ENCODE assay signal across 31 cellular contexts in the genomic region with DNA sequence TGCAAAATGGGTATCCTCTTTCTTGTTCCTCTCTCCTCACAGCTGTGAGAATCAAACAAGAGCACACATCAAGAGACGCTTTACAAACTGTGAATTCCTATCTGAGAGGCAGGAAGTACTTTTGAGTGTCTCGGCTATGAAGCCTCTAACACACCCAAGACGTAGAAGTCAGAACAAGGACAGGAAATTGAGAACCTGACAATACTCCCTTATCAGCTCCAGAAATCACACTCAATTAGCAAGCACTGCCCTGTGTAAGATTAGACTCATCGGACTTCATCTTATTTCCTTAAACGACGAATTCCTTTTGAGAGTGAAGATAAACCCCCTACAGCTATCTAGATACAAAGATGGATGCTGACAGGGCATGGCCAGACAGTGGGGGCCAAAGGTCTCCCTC. TPM values are rescaled to one million over a fixed set of nuclear protein-coding genes. Genes with fewer than 3 reads are reported as not detected.
"Had no signal": no experiment of that assay in that cellular context is flagged by ENCODE, and none has a peak within 500 bp of the region (broad histone marks: within the 10 kb centered on the region; RNA-seq: fewer than 3 reads in every experiment).

No MANE protein-coding gene starts in this region.

- H3K36me3 ChIP-seq: WERI-Rb-1 had no signal

- DNase-seq: activated CD4-positive, alpha-beta T cell treated with anti-CD3 and anti-CD28 coated beads for 1 hour; activated CD4-positive, alpha-beta T cell treated with anti-CD3 and anti-CD28 coated beads for 48 hours; activated CD4-positive, CD25-positive, alpha-beta regulatory T cell; activated CD8-positive, alpha-beta memory T cell treated with anti-CD3 and anti-CD28 coated beads, Interleukin-2, amount 50 U/mL, for 4 hours; activated CD8-positive, alpha-beta T cell treated with anti-CD3 and anti-CD28 coated beads, Interleukin-2, amount 10 ng/mL, durations not matched to agents 7 days and 5 days; activated effector memory CD4-positive, alpha-beta T cell treated with Interleukin-2 at 50 U/mL for 16 hours; activated naive CD4-positive, alpha-beta T cell treated with anti-CD3 and anti-CD28 coated beads, Interleukin-2, amount 10 ng/mL, durations not matched to agents 7 days and 5 days; activated naive CD8-positive, alpha-beta T cell treated with anti-CD3 and anti-CD28 coated beads, Interleukin-2, amount 50 U/mL, for 24 hours; activated T-cell treated with anti-CD3 and anti-CD28 coated beads, Interleukin-2, amount 50 U/mL, for 48 hours; anterior cingulate cortex; caudate nucleus; NCI-H1105; NCI-H1436; NCI-H1694; NCI-H345; NCI-H524 treated with DMSO at 0.1 percent for 48 hours; NK-92 treated with Interleukin-12 subunit alpha and Interleukin-12 subunit beta, amount 100 ng/mL, for 24 hours; PC-3; SIG-M5; T-cell; T-helper 17 cell; T-helper 9 cell; WERI-Rb-1 had no signal

- H3K9ac ChIP-seq: KMS-11 had no signal

- H3K4me2 ChIP-seq: KMS-11 had no signal

- H3K27ac Mint-ChIP-seq: activated CD8-positive, alpha-beta T cell treated with anti-CD3 and anti-CD28 coated beads, Interleukin-2, amount 10 ng/mL, durations not matched to agents 7 days and 5 days; activated naive CD4-positive, alpha-beta T cell treated with anti-CD3 and anti-CD28 coated beads, Interleukin-2, amount 10 ng/mL, durations not matched to agents 7 days and 5 days; activated naive CD8-positive, alpha-beta T cell; activated naive CD8-positive, alpha-beta T cell treated with anti-CD3 and anti-CD28 coated beads, Interleukin-2, amount 50 U/mL, for 24 hours; T-cell; T-helper 17 cell had no signal

- H3K36me3 Mint-ChIP-seq: activated naive CD4-positive, alpha-beta T cell treated with anti-CD3 and anti-CD28 coated beads, Interleukin-2, amount 10 ng/mL, durations not matched to agents 7 days and 5 days; activated naive CD8-positive, alpha-beta T cell; brain; T-cell had no signal

- H3K27ac ChIP-seq: KMS-11, RWPE1, WERI-Rb-1 had no signal

- ATAC-seq: activated CD8-positive, alpha-beta T cell treated with anti-CD3 and anti-CD28 coated beads, Interleukin-2, amount 10 ng/mL, durations not matched to agents 7 days and 5 days; activated naive CD8-positive, alpha-beta T cell treated with anti-CD3 and anti-CD28 coated beads, Interleukin-2, amount 50 U/mL, for 24 hours; PC-3; Right ventricle myocardium inferior; SK-N-SH treated with all-trans-retinoic acid at 6 μM for 48 hours; T-cell; T-helper 17 cell had no signal

- H3K4me1 Mint-ChIP-seq: activated naive CD4-positive, alpha-beta T cell treated with anti-CD3 and anti-CD28 coated beads, Interleukin-2, amount 10 ng/mL, durations not matched to agents 7 days and 5 days; activated naive CD8-positive, alpha-beta T cell treated with anti-CD3 and anti-CD28 coated beads, Interleukin-2, amount 50 U/mL, for 24 hours had no signal

- H3K27me3 Mint-ChIP-seq: activated naive CD8-positive, alpha-beta T cell treated with anti-CD3 and anti-CD28 coated beads, Interleukin-2, amount 50 U/mL, for 24 hours; T-helper 17 cell had no signal

- H3K9me3 Mint-ChIP-seq: activated naive CD8-positive, alpha-beta T cell treated with anti-CD3 and anti-CD28 coated beads, Interleukin-2, amount 50 U/mL, for 24 hours had no signal

- H3K4me3 Mint-ChIP-seq: activated CD8-positive, alpha-beta T cell treated with anti-CD3 and anti-CD28 coated beads, Interleukin-2, amount 10 ng/mL, durations not matched to agents 7 days and 5 days; activated naive CD4-positive, alpha-beta T cell treated with anti-CD3 and anti-CD28 coated beads, Interleukin-2, amount 10 ng/mL, durations not matched to agents 7 days and 5 days; activated naive CD8-positive, alpha-beta T cell; activated naive CD8-positive, alpha-beta T cell treated with anti-CD3 and anti-CD28 coated beads, Interleukin-2, amount 50 U/mL, for 24 hours; brain; T-cell; T-helper 17 cell had no signal

RNA-seq across cellular contexts. Expression of gene CRMP1, which starts 50.7 kb away (rescaled TPM):
- total RNA-seq: activated CD8-positive, alpha-beta T cell treated with anti-CD3 and anti-CD28 coated beads, Interleukin-2, amount 10 ng/mL, durations not matched to agents 7 days and 5 days; bronchial epithelial cell; M059J; PC-3; T-helper 17 cell had no signal
